ENCODE assay signal across 19 cellular contexts in genomic region chr2:65025453-65026128, GRCh38. TPM values are rescaled to one million over a fixed set of nuclear protein-coding genes. Genes with fewer than 3 reads are reported as not detected.
DNase-seq lines count a peak whose midpoint lies in the region; ATAC-seq, FAIRE-seq and TF ChIP-seq lines count a peak whose summit lies in the region.
"Had no signal": no experiment of that assay in that cellular context is flagged by ENCODE, and none has a peak within 500 bp of the region (broad histone marks: within the 10 kb centered on the region; RNA-seq: fewer than 3 reads in every experiment).

No MANE protein-coding gene starts in this region.

- H3K79me2 ChIP-seq in DOHH2 (ENCODE audit: control insufficient read depth, low read length) = peaks cover 54% of the 10 kb centered on the region

- peaks cover 31% of the 10 kb centered on the region for H3K4me1 Mint-ChIP-seq in chondrocyte (ENCODE audit: low read depth)

- H3K4me1 ChIP-seq in DOHH2 (ENCODE audit: control insufficient read depth, low read length) (peaks cover 88% of the 10 kb centered on the region), pancreas (no peaks in the 10 kb centered on the region), breast epithelium (no peaks in the 10 kb centered on the region)

- ATAC-seq in pancreas (peak in 3 of 4 donors; percentile 6 to 14 (median 12)), HG02970 (IDR thresholded peaks at IDR 0.05; ENCODE audit: low FRiP score, unreplicated experiment) (no peak), GM18867 (IDR thresholded peaks at IDR 0.05; ENCODE audit: unreplicated experiment) (no peak)
- ATAC-seq: left ventricle myocardium superior; stimulated activated effector memory CD8-positive, alpha-beta T cell treated with anti-CD3 and anti-CD28 coated beads, Interleukin-12 subunit alpha, Interleukin-12 subunit beta, amount 100 ng/mL, for 72 hours had no signal

- H3K36me3 ChIP-seq in DOHH2 (ENCODE audit: control insufficient read depth, low read length) (peaks cover 54% of the 10 kb centered on the region), pancreas (peaks cover 0 to 13% (median 0%) of the 10 kb centered on the region in 3 donors), breast epithelium (no peaks in the 10 kb centered on the region)
- H3K36me3 ChIP-seq: brain microvascular endothelial cell, ovary had no signal

- TF ChIP-seq POLR2A in breast epithelium (IDR thresholded peaks at IDR 0.05) = no peak

- peak overlapping the region; percentile 84 for H3K4me2 ChIP-seq in DOHH2 (ENCODE audit: low read length)
- H3K4me2 ChIP-seq: SK-N-SH had no signal

- intact Hi-C loops in pancreas (cut with DNase I) = no loop called here
- intact Hi-C loops in breast epithelium (cut with DNase I; ENCODE audit: low total_unique reads) = no loop called here

- TF ChIP-seq CTCF in DOHH2 (IDR thresholded peaks at IDR 0.05; ENCODE audit: low read depth, low read length, poor library complexity, severe bottlenecking) (no peak), chondrocyte (IDR thresholded peaks at IDR 0.05) (no peak), pancreas (IDR thresholded peaks at IDR 0.05) (no peak), breast epithelium (IDR thresholded peaks at IDR 0.05) (no peak)

- no peak overlapping the region for H3K4me3 Mint-ChIP-seq in chondrocyte (ENCODE audit: unreplicated experiment)
- H3K4me3 Mint-ChIP-seq: stimulated activated effector memory CD8-positive, alpha-beta T cell treated with anti-CD3 and anti-CD28 coated beads, Interleukin-12 subunit alpha, Interleukin-12 subunit beta, amount 100 ng/mL, for 72 hours had no signal

- H4K20me1 ChIP-seq in DOHH2 (ENCODE audit: control insufficient read depth, insufficient read depth, low read depth, low read length) = no peaks in the 10 kb centered on the region

- FAIRE-seq in pancreas (lab: Jason Lieb, UNC) = no peak

- no peaks in the 10 kb centered on the region for H3K9me3 Mint-ChIP-seq in chondrocyte (ENCODE audit: low read depth)
- H3K9me3 Mint-ChIP-seq: stimulated activated effector memory CD8-positive, alpha-beta T cell treated with anti-CD3 and anti-CD28 coated beads, Interleukin-12 subunit alpha, Interleukin-12 subunit beta, amount 100 ng/mL, for 72 hours had no signal

- H3K27ac ChIP-seq in DOHH2 (ENCODE audit: low read depth, low read length) (peak overlapping the region; percentile 99), pancreas (no peak overlapping the region), breast epithelium (no peak overlapping the region)
- H3K27ac ChIP-seq: C4-2B, ovary had no signal

- DNase-seq in MV-4-11 (lab: John Stamatoyannopoulos, UW) (peak; percentile 89), chondrocyte (ENCODE audit: low spot score) (no peak), pancreas (no peak), breast epithelium (ENCODE audit: low spot score in 2 of 2) (no peak), OCI-M2 (lab: John Stamatoyannopoulos, UW; ENCODE audit: unreplicated experiment) (no peak)
- DNase-seq: activated CD4-positive, alpha-beta T cell treated with anti-CD3 and anti-CD28 coated beads, Interleukin-2, amount 50 U/mL, for 1 hour; brain microvascular endothelial cell; heart left ventricle; left ventricle myocardium superior; NCI-H1105; NCI-H524 treated with DMSO at 0.1 percent for 48 hours; ovary; SK-N-SH; stimulated activated CD4-positive, alpha-beta T cell treated with anti-CD3 and anti-CD28 coated beads, Interleukin-2, amount 100 ng/mL, for 24 hours had no signal

- H3K9me3 ChIP-seq in DOHH2 (ENCODE audit: control insufficient read depth, insufficient read depth, low read length) (no peaks in the 10 kb centered on the region), pancreas (no peaks in the 10 kb centered on the region), breast epithelium (no peaks in the 10 kb centered on the region)
- H3K9me3 ChIP-seq: heart left ventricle, ovary, SK-N-SH had no signal

- H3K9me2 ChIP-seq in DOHH2 (replicated peaks; ENCODE audit: control insufficient read depth, low read length) = no peaks in the 10 kb centered on the region
- H3K9me2 ChIP-seq: SK-N-SH had no signal

- H3F3A ChIP-seq in DOHH2 (ENCODE audit: control insufficient read depth, insufficient read depth) = peaks cover 51% of the 10 kb centered on the region

- H3K27me3 Mint-ChIP-seq in chondrocyte (ENCODE audit: low read depth) = no peaks in the 10 kb centered on the region

- H3K27me3 ChIP-seq in DOHH2 (ENCODE audit: control insufficient read depth, low read length) (no peaks in the 10 kb centered on the region), pancreas (no peaks in the 10 kb centered on the region), breast epithelium (no peaks in the 10 kb centered on the region)
- H3K27me3 ChIP-seq: brain microvascular endothelial cell, heart left ventricle, ovary had no signal

- peak overlapping the region; percentile 73 for H3K4me3 ChIP-seq in DOHH2 (ENCODE audit: low read length)
- H3K4me3 ChIP-seq in pancreas = no peak overlapping the region
- no peak overlapping the region for H3K4me3 ChIP-seq in breast epithelium
- H3K4me3 ChIP-seq: heart left ventricle, ovary had no signal

- H3K36me3 Mint-ChIP-seq in chondrocyte (ENCODE audit: low read depth) = peaks cover 19% of the 10 kb centered on the region

- 94 to 98% methylated on average over 8 of the region's 8 CpGs for WGBS in pancreas, 2 donors

- peak overlapping the region; percentile 62 for H3K27ac Mint-ChIP-seq in chondrocyte (ENCODE audit: unreplicated experiment)
- H3K27ac Mint-ChIP-seq: stimulated activated effector memory CD8-positive, alpha-beta T cell treated with anti-CD3 and anti-CD28 coated beads, Interleukin-12 subunit alpha, Interleukin-12 subunit beta, amount 100 ng/mL, for 72 hours had no signal

RNA-seq across cellular contexts. Expression of gene CEP68, which starts 30.6 kb away (rescaled TPM):
- total RNA-seq in chondrocyte = 9.0 to 13.0 TPM (median 12.2 TPM) in 3 replicates
- 10 to 100 TPM in 4 of 6 donors, 1 to 10 TPM in 2; 4.4 to 13.2 (median 10.7) TPM for total RNA-seq in pancreas
- polyA plus RNA-seq in pancreas = 1 to 10 TPM; 4.8 to 7.0 TPM
- 10 to 100 TPM; 23.3 to 32.2 (median 25.0) TPM for total RNA-seq in breast epithelium

RNA-seq across cellular contexts. Expression of gene SLC1A4, which starts 36.4 kb away (rescaled TPM):
- total RNA-seq in chondrocyte = 40.1 to 139 TPM (median 136 TPM) in 3 replicates
- 10 to 100 TPM; 18.4 to 72.7 (median 27.4) TPM for total RNA-seq in pancreas
- polyA plus RNA-seq in pancreas = 10 to 100 TPM; 10.9 to 13.0 TPM
- 10 to 100 TPM in 2 of 3 donors, 1 to 10 TPM in 1; 9.1 to 31.5 (median 11.4) TPM for total RNA-seq in breast epithelium

Comparison
In these comparisons a context has a peak if more than half of its experiments do, and no peak if none do; other contexts are left out.
1. ATAC-seq: peak in pancreas (3 of 4); none in HG02970 (single experiment) and GM18867 (single experiment).